Comparison of ENCODE assay signal across 1 cellular context in the genomic region with DNA sequence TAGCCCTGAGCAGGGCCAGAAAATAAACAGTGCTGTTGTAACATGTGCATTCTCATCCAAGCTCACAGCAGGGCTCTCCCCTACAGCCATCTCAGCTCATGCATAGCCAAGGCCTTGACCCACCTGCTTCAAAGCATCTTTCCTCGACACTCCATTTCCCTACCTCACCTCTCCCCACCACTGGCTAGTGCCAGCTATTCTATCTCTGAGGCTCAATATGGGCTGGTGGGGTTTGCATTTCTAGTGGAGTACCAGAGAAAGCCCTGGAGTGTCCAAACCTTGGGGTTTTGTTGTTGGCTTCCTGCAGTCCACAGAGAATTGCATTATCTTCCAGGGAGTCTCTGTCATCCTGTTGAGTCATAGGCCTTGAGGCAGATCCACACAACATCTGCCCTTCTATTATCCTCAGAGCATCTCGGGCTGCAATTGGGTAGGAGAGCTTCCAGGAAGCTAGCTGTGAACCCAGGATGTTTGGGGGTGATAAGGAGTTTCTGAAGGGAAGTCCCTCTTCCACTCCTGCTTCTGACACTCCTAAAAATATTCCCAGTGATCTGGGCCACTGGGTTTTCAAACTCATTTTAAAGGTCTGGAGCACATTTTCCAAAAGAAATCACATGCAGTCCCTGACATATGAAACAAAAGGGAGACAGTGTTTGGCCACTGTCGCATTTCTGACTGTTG.
TF ChIP-seq lines count a peak whose summit lies in the region.

No MANE protein-coding gene starts in this region.

TF ChIP-seq in K562, 482 proteins besides CTCF, POLR2A, EP300 and RAD21 (continued from another document and continues in another):
- TF ChIP-seq CLOCK (CRISPR knock-in tag; IDR thresholded peaks at IDR 0.05; ENCODE audit: borderline replicate concordance) (no peak), ZNF696 (CRISPR knock-in tag; conservative IDR thresholded peaks at IDR 0.05) (no peak), MCM7 (IDR thresholded peaks at IDR 0.05) (no peak), FOXJ2 (tag; IDR thresholded peaks at IDR 0.05) (no peak), SP1 (CRISPR knock-in tag; IDR thresholded peaks at IDR 0.05) (no peak), ZNF512 (tag; IDR thresholded peaks at IDR 0.05) (no peak), NR3C1 (CRISPR knock-in tag; IDR thresholded peaks at IDR 0.05) (no peak), FOXJ3 (CRISPR knock-in tag; IDR thresholded peaks at IDR 0.05) (no peak), ZNF232 (CRISPR knock-in tag; IDR thresholded peaks at IDR 0.05) (no peak), RAD51 (IDR thresholded peaks at IDR 0.05; ENCODE audit: borderline replicate concordance, low read depth) (no peak), STAT5B (CRISPR knock-in tag; IDR thresholded peaks at IDR 0.05) (no peak), ZFP36 (IDR thresholded peaks at IDR 0.05; ENCODE audit: low read depth, low read length, partially characterized antibody) (no peak), ZNF408 (CRISPR knock-in tag; IDR thresholded peaks at IDR 0.05; ENCODE audit: low read depth) (no peak), HDAC1 (IDR thresholded peaks at IDR 0.05) (0 out of 4 replicates have a peak, but pooled peaks of 1 of the 2 experiments have one; percentile 30), TEAD2 (tag; IDR thresholded peaks at IDR 0.05) (peak; percentile 53; the same call in 1 of the 2 replicates), MNT (conservative IDR thresholded peaks at IDR 0.05) (no peak), MTF1 (CRISPR knock-in tag; IDR thresholded peaks at IDR 0.05; ENCODE audit: borderline replicate concordance) (no peak), E2F5 (CRISPR knock-in tag; IDR thresholded peaks at IDR 0.05) (no peak), LARP7 (IDR thresholded peaks at IDR 0.05) (no peak), SMAD4 (CRISPR knock-in tag; conservative IDR thresholded peaks at IDR 0.05) (peak; percentile 47; the same call in 1 of the 2 replicates), MCM3 (IDR thresholded peaks at IDR 0.05) (no peak), NR2C1 (IDR thresholded peaks at IDR 0.05) (no peak), NR2C1 (tag; IDR thresholded peaks at IDR 0.05) (no peak), MAFG (tag; conservative IDR thresholded peaks at IDR 0.05) (peak; percentile 18), POLR2H (tag; IDR thresholded peaks at IDR 0.05; ENCODE audit: low read depth) (peak; percentile 56; the same call in 1 of the 2 replicates), E4F1 (CRISPR knock-in tag; IDR thresholded peaks at IDR 0.05; ENCODE audit: borderline replicate concordance) (no peak), NFYB (IDR thresholded peaks at IDR 0.05; ENCODE audit: extremely low read depth, insufficient read length) (no peak), FOS (IDR thresholded peaks at IDR 0.05; ENCODE audit: extremely low read depth, insufficient read length) (peak; percentile 57), JUND (IDR thresholded peaks at IDR 0.05; ENCODE audit: borderline replicate concordance, low read depth, low read length) (peak; percentile 93), JUND (tag; IDR thresholded peaks at IDR 0.05; ENCODE audit: borderline replicate concordance, low read depth, low read length) (peak; percentile 92; the same call in 2 of the 3 replicates), EP400 (IDR thresholded peaks at IDR 0.05) (peak; percentile 30; the same call in 1 of the 2 replicates), MED1 (CRISPR knock-in tag; IDR thresholded peaks at IDR 0.05; ENCODE audit: borderline replicate concordance) (no peak), ZNF212 (CRISPR knock-in tag; IDR thresholded peaks at IDR 0.05) (no peak)
- TF ChIP-seq, protein P1, sequence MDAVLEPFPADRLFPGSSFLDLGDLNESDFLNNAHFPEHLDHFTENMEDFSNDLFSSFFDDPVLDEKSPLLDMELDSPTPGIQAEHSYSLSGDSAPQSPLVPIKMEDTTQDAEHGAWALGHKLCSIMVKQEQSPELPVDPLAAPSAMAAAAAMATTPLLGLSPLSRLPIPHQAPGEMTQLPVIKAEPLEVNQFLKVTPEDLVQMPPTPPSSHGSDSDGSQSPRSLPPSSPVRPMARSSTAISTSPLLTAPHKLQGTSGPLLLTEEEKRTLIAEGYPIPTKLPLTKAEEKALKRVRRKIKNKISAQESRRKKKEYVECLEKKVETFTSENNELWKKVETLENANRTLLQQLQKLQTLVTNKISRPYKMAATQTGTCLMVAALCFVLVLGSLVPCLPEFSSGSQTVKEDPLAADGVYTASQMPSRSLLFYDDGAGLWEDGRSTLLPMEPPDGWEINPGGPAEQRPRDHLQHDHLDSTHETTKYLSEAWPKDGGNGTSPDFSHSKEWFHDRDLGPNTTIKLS (IDR thresholded peaks at IDR 0.05; ENCODE audit: borderline replicate concordance, low read depth), result peak; percentile 17; the same call in 1 of the 2 replicates
- TF ChIP-seq, protein P2, sequence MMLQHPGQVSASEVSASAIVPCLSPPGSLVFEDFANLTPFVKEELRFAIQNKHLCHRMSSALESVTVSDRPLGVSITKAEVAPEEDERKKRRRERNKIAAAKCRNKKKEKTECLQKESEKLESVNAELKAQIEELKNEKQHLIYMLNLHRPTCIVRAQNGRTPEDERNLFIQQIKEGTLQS (IDR thresholded peaks at IDR 0.05), result peak; percentile 91
- TF ChIP-seq, protein P2 (CRISPR knock-in tag; conservative IDR thresholded peaks at IDR 0.05), result peak; percentile 50; the same call in 1 of the 2 replicates
